In the genomic region with DNA sequence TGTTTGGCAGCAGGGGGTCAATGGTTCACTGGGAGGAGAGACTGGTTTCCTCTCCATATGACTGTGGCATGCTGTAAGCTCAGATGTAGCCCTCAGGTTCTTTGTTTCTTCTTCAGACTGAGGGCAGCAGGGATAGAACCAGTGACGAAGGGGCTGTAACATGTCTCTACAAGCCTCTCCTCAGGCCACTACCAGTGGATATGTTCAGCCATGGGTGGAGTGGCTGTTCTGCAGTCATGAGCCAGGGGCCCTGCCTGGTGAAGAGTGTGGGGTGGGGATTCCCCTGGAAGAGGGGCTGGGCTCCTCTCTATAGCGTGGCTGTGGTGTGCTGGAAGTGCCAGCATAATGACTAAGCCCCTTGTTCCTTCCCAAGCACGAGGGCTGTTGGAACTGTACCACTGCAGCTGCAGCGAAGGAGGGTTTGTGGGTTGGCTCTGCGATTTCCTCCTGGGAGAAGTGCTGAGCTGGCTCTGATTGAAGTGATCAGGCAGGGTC, we compare ENCODE assay signal across 9 cellular contexts. TPM values are rescaled to one million over a fixed set of nuclear protein-coding genes. Genes with fewer than 3 reads are reported as not detected.
DNase-seq lines count a peak whose midpoint lies in the region; ATAC-seq and TF ChIP-seq lines count a peak whose summit lies in the region.
"Had no signal": no experiment of that assay in that cellular context is flagged by ENCODE, and none has a peak within 500 bp of the region (broad histone marks: within the 10 kb centered on the region; RNA-seq: fewer than 3 reads in every experiment).

No MANE protein-coding gene starts in this region.

- peaks cover 16% of the 10 kb centered on the region for H3K4me1 ChIP-seq in mammary epithelial cell (ENCODE audit: insufficient read depth, low read length)

- H3K79me2 ChIP-seq in mammary epithelial cell (ENCODE audit: insufficient read depth, low read length) = no peaks in the 10 kb centered on the region

- TF ChIP-seq CTCF in mammary epithelial cell (conservative IDR thresholded peaks at IDR 0.05 in 1 of 2, IDR thresholded peaks at IDR 0.05 in 1 of 2; ENCODE audit: extremely low read depth in 1 of 2, insufficient read depth in 1 of 2, low read depth in 1 of 2, low read length in 2 of 2) (no peak), WERI-Rb-1 (IDR thresholded peaks at IDR 0.05; ENCODE audit: low read depth, low read length) (no peak)

- in situ Hi-C loops in mammary epithelial cell (cut with MboI; ENCODE audit: low sequenced_read_pairs in 2 of 2) = loop anchor here in 1 of 2 donors (5.0 to 10.0 kb wide), 2 partner anchors 63 to 236 kb away; no protein-coding TSS in a partner anchor

- H3K36me3 Mint-ChIP-seq in natural killer cell treated with Interleukin-12 subunit alpha and Interleukin-12 subunit beta and Interleukin-15 and Interleukin-18, amount 100 ng/mL, for 72 hours = no peaks in the 10 kb centered on the region

- peak overlapping the region; percentile 51 for H3K4me2 ChIP-seq in mammary epithelial cell (ENCODE audit: insufficient read depth, low read depth, low read length)

- CTCF ChIA-PET in mammary epithelial cell (lab: Charles Lee; ENCODE audit: low non-redundant PET) = interaction anchor here (0.5 to 1.7 kb wide), 3 partner anchors 71 to 337 kb away, joined by 3 to 8 read pairs (median 4); no protein-coding TSS in a partner anchor

- intact Hi-C loops in mammary epithelial cell (cut with micrococcal nuclease) = loop anchor here (1.0 to 10.0 kb wide), 7 partner anchors 29 to 553 kb away; no protein-coding TSS in a partner anchor

- H3K4me3 Mint-ChIP-seq in natural killer cell treated with Interleukin-12 subunit alpha and Interleukin-12 subunit beta and Interleukin-15 and Interleukin-18, amount 100 ng/mL, for 72 hours = no peak overlapping the region

- BruUV-seq in mammary epithelial cell (replicated peaks; lab: Mats Ljungman, UMichigan) = no TSS peak

- H3K9me3 ChIP-seq in mammary epithelial cell (replicated peaks; ENCODE audit: insufficient read depth, low read length) (no peaks in the 10 kb centered on the region), WERI-Rb-1 (ENCODE audit: severe bottlenecking) (no peaks in the 10 kb centered on the region)

- H3K27me3 ChIP-seq in mammary epithelial cell (ENCODE audit: insufficient read depth, low read length) = no peaks in the 10 kb centered on the region
- no peaks in the 10 kb centered on the region for H3K27me3 ChIP-seq in WERI-Rb-1 (ENCODE audit: insufficient read depth, low read depth, severe bottlenecking)

- H2AFZ ChIP-seq in mammary epithelial cell (ENCODE audit: low read depth, low read length) = peak overlapping the region; percentile 57

- no peaks in the 10 kb centered on the region for H4K20me1 ChIP-seq in mammary epithelial cell (ENCODE audit: insufficient read depth, low read length)

- H3K36me3 ChIP-seq in mammary epithelial cell (ENCODE audit: insufficient read depth, low read length) = no peaks in the 10 kb centered on the region
- no peaks in the 10 kb centered on the region for H3K36me3 ChIP-seq in WERI-Rb-1

- ATAC-seq in activated CD4-positive, CD25-positive, alpha-beta regulatory T cell treated with anti-CD3 and anti-CD28 coated beads, Interleukin-2, amount 50 U/mL, for 24 hours = peak; percentile 43 to 64
- ATAC-seq in HG03159 (IDR thresholded peaks at IDR 0.05; ENCODE audit: unreplicated experiment) = peak; percentile 19
- ATAC-seq in natural killer cell treated with Interleukin-12 subunit alpha and Interleukin-12 subunit beta and Interleukin-15 and Interleukin-18, amount 100 ng/mL, for 72 hours = peak; percentile 24 to 40

- no peaks in the 10 kb centered on the region for H3K9me3 Mint-ChIP-seq in natural killer cell treated with Interleukin-12 subunit alpha and Interleukin-12 subunit beta and Interleukin-15 and Interleukin-18, amount 100 ng/mL, for 72 hours

- no peak for DNase-seq in activated CD4-positive, CD25-positive, alpha-beta regulatory T cell (lab: John Stamatoyannopoulos, UW)
- DNase-seq in mammary epithelial cell (peak; percentile 99), activated gamma-delta T cell treated with Interleukin-2 at 50 U/mL for 16 hours (no peak), NCI-H146 treated with DMSO at 0.1 percent for 48 hours (lab: John Stamatoyannopoulos, UW; ENCODE audit: unreplicated experiment) (no peak), WERI-Rb-1 (no peak)
- no peak for DNase-seq in natural killer cell treated with Interleukin-12 subunit alpha and Interleukin-12 subunit beta and Interleukin-15 and Interleukin-18, amount 100 ng/mL, for 72 hours (ENCODE audit: low spot score)

- dilution Hi-C loops in mammary epithelial cell (cut with HindIII; ENCODE audit: low sequenced_read_pairs) = loop anchor here (5.0 kb wide), 1 partner anchor 236 kb away; no protein-coding TSS in a partner anchor

- no peaks in the 10 kb centered on the region for H3K4me1 Mint-ChIP-seq in natural killer cell treated with Interleukin-12 subunit alpha and Interleukin-12 subunit beta and Interleukin-15 and Interleukin-18, amount 100 ng/mL, for 72 hours (ENCODE audit: low read depth in 2 of 2)

- no peak overlapping the region for H3K9ac ChIP-seq in mammary epithelial cell (ENCODE audit: insufficient read depth, low read length)

- H3K27ac ChIP-seq in mammary epithelial cell (ENCODE audit: insufficient read depth, low read depth, low read length) (peak overlapping the region; percentile 48), WERI-Rb-1 (no peak overlapping the region)
- H3K27ac ChIP-seq: C4-2B had no signal

- WGBS in mammary epithelial cell (ENCODE audit: low coverage, missing lambda C conversion rate) = 5% methylated on average over 5 of the region's 5 CpGs

- H3K27ac Mint-ChIP-seq in natural killer cell treated with Interleukin-12 subunit alpha and Interleukin-12 subunit beta and Interleukin-15 and Interleukin-18, amount 100 ng/mL, for 72 hours = no peak overlapping the region

- peaks cover 15 to 25% of the 10 kb centered on the region in 2 donors for H3K27me3 Mint-ChIP-seq in natural killer cell treated with Interleukin-12 subunit alpha and Interleukin-12 subunit beta and Interleukin-15 and Interleukin-18, amount 100 ng/mL, for 72 hours

- H3K4me3 ChIP-seq in mammary epithelial cell (replicated peaks in 1 of 3; ENCODE audit: insufficient read depth in 1 of 3, low read depth in 2 of 3, low read length in 3 of 3) (no peak overlapping the region), WERI-Rb-1 (ENCODE audit: low read depth, low read length) (no peak overlapping the region)

RNA-seq across cellular contexts. Expression of gene CMAS, which starts 55.8 kb away (rescaled TPM):
- total RNA-seq in mammary epithelial cell = 10 to 100 TPM; 24.3 to 54.0 TPM
- 22.6 TPM for polyA plus RNA-seq in mammary epithelial cell
- polyA minus RNA-seq in mammary epithelial cell = 10.4 TPM
- 10 to 100 TPM; 31.7 to 40.5 TPM for total RNA-seq in natural killer cell treated with Interleukin-12 subunit alpha and Interleukin-12 subunit beta and Interleukin-15 and Interleukin-18, amount 100 ng/mL, for 72 hours
